In the genomic region with DNA sequence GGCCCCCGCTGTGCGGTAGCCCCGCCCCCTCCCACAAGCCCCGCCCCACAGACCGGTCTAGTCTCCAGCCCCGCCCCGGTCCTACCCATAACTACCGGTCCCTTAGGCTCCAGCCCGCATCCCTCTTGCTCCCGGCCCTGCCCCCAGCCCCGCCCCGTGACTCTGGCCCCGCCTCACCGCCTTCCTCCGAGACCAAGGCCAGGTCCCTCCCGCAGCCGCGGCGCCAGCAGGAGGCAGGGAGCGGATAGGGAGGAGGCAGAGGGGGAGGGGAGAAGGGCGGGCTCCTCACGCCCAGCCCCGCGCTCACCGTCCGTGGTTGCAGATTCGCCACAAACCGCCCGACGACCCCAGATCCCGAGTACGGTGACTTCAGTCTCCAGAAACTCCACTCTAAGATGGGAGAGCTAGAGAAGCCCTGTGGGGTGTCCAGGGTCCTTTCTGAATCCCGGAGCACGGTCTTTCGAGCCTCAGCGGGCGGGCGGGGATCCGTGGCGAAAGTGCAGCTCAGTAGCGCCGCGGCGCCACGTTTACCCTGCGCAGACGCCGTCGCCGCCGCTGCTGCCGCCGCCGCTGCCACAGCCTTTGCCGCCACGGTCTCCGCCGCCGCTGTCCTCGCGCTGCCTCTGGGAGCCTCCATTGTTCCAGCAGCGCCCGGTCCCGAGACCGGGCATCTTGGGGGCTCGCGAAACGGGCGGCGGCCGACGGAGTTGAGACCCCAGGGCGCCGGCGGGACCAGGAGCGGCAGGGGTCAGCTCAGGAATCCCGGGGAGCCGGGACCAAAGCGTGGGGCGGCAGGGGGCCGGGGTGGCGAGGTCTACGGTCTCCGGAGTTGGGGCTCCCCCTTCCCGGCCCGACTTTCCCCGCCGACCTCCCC, we compare ENCODE assay signal across 8 cellular contexts. TPM values are rescaled to one million over a fixed set of nuclear protein-coding genes. Genes with fewer than 3 reads are reported as not detected.
DNase-seq lines count a peak whose midpoint lies in the region; ATAC-seq and TF ChIP-seq lines count a peak whose summit lies in the region.

A gene with protein sequence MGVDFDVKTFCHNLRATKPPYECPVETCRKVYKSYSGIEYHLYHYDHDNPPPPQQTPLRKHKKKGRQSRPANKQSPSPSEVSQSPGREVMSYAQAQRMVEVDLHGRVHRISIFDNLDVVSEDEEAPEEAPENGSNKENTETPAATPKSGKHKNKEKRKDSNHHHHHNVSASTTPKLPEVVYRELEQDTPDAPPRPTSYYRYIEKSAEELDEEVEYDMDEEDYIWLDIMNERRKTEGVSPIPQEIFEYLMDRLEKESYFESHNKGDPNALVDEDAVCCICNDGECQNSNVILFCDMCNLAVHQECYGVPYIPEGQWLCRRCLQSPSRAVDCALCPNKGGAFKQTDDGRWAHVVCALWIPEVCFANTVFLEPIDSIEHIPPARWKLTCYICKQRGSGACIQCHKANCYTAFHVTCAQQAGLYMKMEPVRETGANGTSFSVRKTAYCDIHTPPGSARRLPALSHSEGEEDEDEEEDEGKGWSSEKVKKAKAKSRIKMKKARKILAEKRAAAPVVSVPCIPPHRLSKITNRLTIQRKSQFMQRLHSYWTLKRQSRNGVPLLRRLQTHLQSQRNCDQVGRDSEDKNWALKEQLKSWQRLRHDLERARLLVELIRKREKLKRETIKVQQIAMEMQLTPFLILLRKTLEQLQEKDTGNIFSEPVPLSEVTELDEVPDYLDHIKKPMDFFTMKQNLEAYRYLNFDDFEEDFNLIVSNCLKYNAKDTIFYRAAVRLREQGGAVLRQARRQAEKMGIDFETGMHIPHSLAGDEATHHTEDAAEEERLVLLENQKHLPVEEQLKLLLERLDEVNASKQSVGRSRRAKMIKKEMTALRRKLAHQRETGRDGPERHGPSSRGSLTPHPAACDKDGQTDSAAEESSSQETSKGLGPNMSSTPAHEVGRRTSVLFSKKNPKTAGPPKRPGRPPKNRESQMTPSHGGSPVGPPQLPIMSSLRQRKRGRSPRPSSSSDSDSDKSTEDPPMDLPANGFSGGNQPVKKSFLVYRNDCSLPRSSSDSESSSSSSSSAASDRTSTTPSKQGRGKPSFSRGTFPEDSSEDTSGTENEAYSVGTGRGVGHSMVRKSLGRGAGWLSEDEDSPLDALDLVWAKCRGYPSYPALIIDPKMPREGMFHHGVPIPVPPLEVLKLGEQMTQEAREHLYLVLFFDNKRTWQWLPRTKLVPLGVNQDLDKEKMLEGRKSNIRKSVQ (N-terminal part only) (plus strand): TSS at position 530 of the 874 bp plus-strand sequence. CDS start 2,406 bp downstream, outside the sequence.

- intact Hi-C loops in activated T-helper 2 cell treated with anti-CD3 and anti-CD28 coated beads, Interferon-gamma antibody, Interleukin-2, Interleukin-4, amounts not matched to agents 10 μg/mL and 5 μg/mL and 100 μg/mL, durations not matched to agents 14 hours and 24 hours and 36 hours (cut with micrococcal nuclease), result loop anchor here (1.0 to 5.0 kb wide), 8 partner anchors 18 to 591 kb away; a partner anchor contains a TSS

- H3K9me3 Mint-ChIP-seq in activated T-helper 2 cell treated with anti-CD3 and anti-CD28 coated beads, Interferon-gamma antibody, Interleukin-2, Interleukin-4, amounts not matched to agents 10 μg/mL and 5 μg/mL and 100 μg/mL, durations not matched to agents 14 hours and 24 hours and 36 hours, result no peaks in the 10 kb centered on the region
- H3K9me3 Mint-ChIP-seq in natural killer cell treated with Interleukin-12 subunit alpha and Interleukin-12 subunit beta and Interleukin-15 and Interleukin-18, amount 100 ng/mL, for 72 hours, result no peaks in the 10 kb centered on the region

- H3K9me3 ChIP-seq in RWPE2 (ENCODE audit: severe bottlenecking), result no peaks in the 10 kb centered on the region

- peak within 1 kb of the TSS; percentile 70 for H3K27ac ChIP-seq in RWPE2 (ENCODE audit: poor library complexity, severe bottlenecking)

- H3K36me3 ChIP-seq in RWPE2 (ENCODE audit: low read depth), result peaks cover 16% of the 10 kb centered on the region

- peak; percentile 94 for ATAC-seq in RWPE2 (ENCODE audit: low read depth)
- peak; percentile 98 to 99 for ATAC-seq in natural killer cell treated with Interleukin-12 subunit alpha and Interleukin-12 subunit beta and Interleukin-15 and Interleukin-18, amount 100 ng/mL, for 72 hours
- ATAC-seq in stimulated activated naive CD8-positive, alpha-beta T cell treated with anti-CD3 and anti-CD28 coated beads, Interleukin-15, Interleukin-2, amounts not matched to agents 100 U/mL and 50 U/mL, for 24 hours, result peak; percentile 98

- H3K4me1 Mint-ChIP-seq in activated T-helper 2 cell treated with anti-CD3 and anti-CD28 coated beads, Interferon-gamma antibody, Interleukin-2, Interleukin-4, amounts not matched to agents 10 μg/mL and 5 μg/mL and 100 μg/mL, durations not matched to agents 14 hours and 24 hours and 36 hours (ENCODE audit: low read depth), result peaks cover 57% of the 10 kb centered on the region
- H3K4me1 Mint-ChIP-seq in natural killer cell treated with Interleukin-12 subunit alpha and Interleukin-12 subunit beta and Interleukin-15 and Interleukin-18, amount 100 ng/mL, for 72 hours (ENCODE audit: low read depth in 2 of 2), result peaks cover 53 to 56% of the 10 kb centered on the region in 2 donors

- no peaks in the 10 kb centered on the region for H3K27me3 Mint-ChIP-seq in activated T-helper 2 cell treated with anti-CD3 and anti-CD28 coated beads, Interferon-gamma antibody, Interleukin-2, Interleukin-4, amounts not matched to agents 10 μg/mL and 5 μg/mL and 100 μg/mL, durations not matched to agents 14 hours and 24 hours and 36 hours (ENCODE audit: low read depth)
- no peaks in the 10 kb centered on the region for H3K27me3 Mint-ChIP-seq in natural killer cell treated with Interleukin-12 subunit alpha and Interleukin-12 subunit beta and Interleukin-15 and Interleukin-18, amount 100 ng/mL, for 72 hours

- peak within 1 kb of the TSS; percentile 90 for H3K27ac Mint-ChIP-seq in activated T-helper 2 cell treated with anti-CD3 and anti-CD28 coated beads, Interferon-gamma antibody, Interleukin-2, Interleukin-4, amounts not matched to agents 10 μg/mL and 5 μg/mL and 100 μg/mL, durations not matched to agents 14 hours and 24 hours and 36 hours
- peak within 1 kb of the TSS; percentile 81 to 94 for H3K27ac Mint-ChIP-seq in natural killer cell treated with Interleukin-12 subunit alpha and Interleukin-12 subunit beta and Interleukin-15 and Interleukin-18, amount 100 ng/mL, for 72 hours

- TF ChIP-seq CTCF in RWPE2 (IDR thresholded peaks at IDR 0.05; ENCODE audit: poor library complexity, severe bottlenecking), result no peak

- no peaks in the 10 kb centered on the region for H3K4me1 ChIP-seq in RWPE2 (ENCODE audit: insufficient read depth, poor library complexity, severe bottlenecking)

- peak within 1 kb of the TSS; percentile 65 for H3K4me3 ChIP-seq in RWPE2 (ENCODE audit: severe bottlenecking)

- peak within 1 kb of the TSS; percentile 96 for H3K4me3 Mint-ChIP-seq in activated T-helper 2 cell treated with anti-CD3 and anti-CD28 coated beads, Interferon-gamma antibody, Interleukin-2, Interleukin-4, amounts not matched to agents 10 μg/mL and 5 μg/mL and 100 μg/mL, durations not matched to agents 14 hours and 24 hours and 36 hours (ENCODE audit: low read depth)
- peak within 1 kb of the TSS; percentile 98 for H3K4me3 Mint-ChIP-seq in natural killer cell treated with Interleukin-12 subunit alpha and Interleukin-12 subunit beta and Interleukin-15 and Interleukin-18, amount 100 ng/mL, for 72 hours

- peaks cover 35% of the 10 kb centered on the region for H3K36me3 Mint-ChIP-seq in activated T-helper 2 cell treated with anti-CD3 and anti-CD28 coated beads, Interferon-gamma antibody, Interleukin-2, Interleukin-4, amounts not matched to agents 10 μg/mL and 5 μg/mL and 100 μg/mL, durations not matched to agents 14 hours and 24 hours and 36 hours (ENCODE audit: low read depth)
- H3K36me3 Mint-ChIP-seq in natural killer cell treated with Interleukin-12 subunit alpha and Interleukin-12 subunit beta and Interleukin-15 and Interleukin-18, amount 100 ng/mL, for 72 hours, result peaks cover 2% of the 10 kb centered on the region

- no peaks in the 10 kb centered on the region for H3K27me3 ChIP-seq in RWPE2 (ENCODE audit: insufficient read depth, poor library complexity, severe bottlenecking)

- peak; percentile 99 for DNase-seq in EH (ENCODE audit: low read depth)
- DNase-seq in H4 (ENCODE audit: low spot score), result peak; percentile 97
- peak; percentile 98 for DNase-seq in LoVo (ENCODE audit: low spot score)
- peak; percentile 100 for DNase-seq in RWPE2 (ENCODE audit: low spot score)
- peak; percentile 96 for DNase-seq in activated T-helper 2 cell treated with anti-CD3 and anti-CD28 coated beads, Interferon-gamma antibody, Interleukin-2, Interleukin-4, amounts not matched to agents 10 μg/mL and 5 μg/mL and 100 μg/mL, durations not matched to agents 14 hours and 24 hours and 36 hours (ENCODE audit: low spot score)
- DNase-seq in fibroblast of peridontal ligament (ENCODE audit: extremely low read depth), result peak; percentile 98
- peak; percentile 99 for DNase-seq in natural killer cell treated with Interleukin-12 subunit alpha and Interleukin-12 subunit beta and Interleukin-15 and Interleukin-18, amount 100 ng/mL, for 72 hours (ENCODE audit: low spot score)
- DNase-seq in stimulated activated naive CD8-positive, alpha-beta T cell treated with anti-CD3 and anti-CD28 coated beads, Interleukin-15, Interleukin-2, amounts not matched to agents 100 U/mL and 50 U/mL, for 24 hours, result peak; percentile 100

RNA-seq across cellular contexts. Expression of the gene that starts here (rescaled TPM):
- total RNA-seq in H4 (2014; rRNA removed; shearing (Covaris generic)), result 10.1 and 10.6 TPM in 2 replicates
- total RNA-seq in activated T-helper 2 cell treated with anti-CD3 and anti-CD28 coated beads, Interferon-gamma antibody, Interleukin-2, Interleukin-4, amounts not matched to agents 10 μg/mL and 5 μg/mL and 100 μg/mL, durations not matched to agents 14 hours and 24 hours and 36 hours, result 34.2 and 35.8 TPM in 2 replicates
- total RNA-seq in natural killer cell treated with Interleukin-12 subunit alpha and Interleukin-12 subunit beta and Interleukin-15 and Interleukin-18, amount 100 ng/mL, for 72 hours, result 10 to 100 TPM; 51.9 to 62.3 TPM

Comparison
In these comparisons a context has a peak if more than half of its experiments do, and no peak if none do; other contexts are left out.
1. Peak in every context shown above with its lines: DNase-seq, ATAC-seq, H3K4me3 ChIP-seq and H3K27ac ChIP-seq.